24 cellular contexts compared by ENCODE assay signal in genomic region chr7:35720032-35720431, GRCh38. TPM values are rescaled to one million over a fixed set of nuclear protein-coding genes. Genes with fewer than 3 reads are reported as not detected.
DNase-seq lines count a peak whose midpoint lies in the region; ATAC-seq and TF ChIP-seq lines count a peak whose summit lies in the region.
"Had no signal": no experiment of that assay in that cellular context is flagged by ENCODE, and none has a peak within 500 bp of the region (broad histone marks: within the 10 kb centered on the region; RNA-seq: fewer than 3 reads in every experiment).

No MANE protein-coding gene starts in this region.

- ATAC-seq in HG02938 (IDR thresholded peaks at IDR 0.05; ENCODE audit: unreplicated experiment), result no peak

- H3K27me3 ChIP-seq in Loucy (ENCODE audit: insufficient read depth, low read length, poor library complexity, severe bottlenecking) (no peaks in the 10 kb centered on the region), layer of hippocampus (ENCODE audit: control insufficient read depth, insufficient read depth, low read length) (no peaks in the 10 kb centered on the region), Karpas-422 (ENCODE audit: low read length) (no peaks in the 10 kb centered on the region)
- H3K27me3 ChIP-seq: BLaER1 treated with 17β-estradiol and CSF1 and Interleukin-3, amounts not matched to agents 10 nM and 100 nM had no signal

- H2AFZ ChIP-seq in Loucy (ENCODE audit: low read length) (0 out of 2 replicates have a peak overlapping the region, but pooled peaks have one; percentile 27), Karpas-422 (ENCODE audit: low read length) (no peak overlapping the region)
- H2AFZ ChIP-seq: GM23248 had no signal

- no peaks in the 10 kb centered on the region for H4K20me1 ChIP-seq in Loucy (ENCODE audit: insufficient read depth, low read length, poor library complexity, severe bottlenecking)
- no peaks in the 10 kb centered on the region for H4K20me1 ChIP-seq in Karpas-422 (ENCODE audit: insufficient read depth, low read depth, low read length)
- H4K20me1 ChIP-seq: BLaER1 treated with 17β-estradiol and CSF1 and Interleukin-3, amounts not matched to agents 10 nM and 100 nM had no signal

- H3K4me2 ChIP-seq in Loucy (ENCODE audit: low read depth, low read length, poor library complexity, severe bottlenecking) (no peak overlapping the region), Karpas-422 (ENCODE audit: low read depth, low read length, poor library complexity, severe bottlenecking) (no peak overlapping the region)

- no peaks in the 10 kb centered on the region for H3K79me2 ChIP-seq in Loucy (ENCODE audit: insufficient read depth, low read length)
- no peaks in the 10 kb centered on the region for H3K79me2 ChIP-seq in Karpas-422 (ENCODE audit: low read length)

- H3K9me3 ChIP-seq in Loucy (ENCODE audit: insufficient read depth, low read depth, low read length) (no peaks in the 10 kb centered on the region), Karpas-422 (ENCODE audit: low read length) (no peaks in the 10 kb centered on the region)
- H3K9me3 ChIP-seq: HAP-1, SJSA1 had no signal

- H3K9ac ChIP-seq in Loucy (ENCODE audit: low read depth, low read length, poor library complexity, severe bottlenecking), result no peak overlapping the region
- H3K9ac ChIP-seq in Karpas-422 (ENCODE audit: low read length), result no peak overlapping the region
- H3K9ac ChIP-seq: BLaER1 treated with 17β-estradiol and CSF1 and Interleukin-3, amounts not matched to agents 10 nM and 100 nM; GM23248 had no signal

- H3K4me3 ChIP-seq in Loucy (ENCODE audit: low read length, poor library complexity, severe bottlenecking) (no peak overlapping the region), Karpas-422 (ENCODE audit: low read length) (no peak overlapping the region)
- H3K4me3 ChIP-seq: BLaER1 treated with 17β-estradiol and CSF1 and Interleukin-3, amounts not matched to agents 10 nM and 100 nM; GM23248; HAP-1; SJSA1 had no signal

- H3K9me2 ChIP-seq in Loucy (replicated peaks; ENCODE audit: low read depth, low read length) (no peaks in the 10 kb centered on the region), Karpas-422 (replicated peaks; ENCODE audit: insufficient read depth, low read length) (no peaks in the 10 kb centered on the region)

- peak overlapping the region; percentile 59 for H3K27ac ChIP-seq in angular gyrus (ENCODE audit: low read depth, low read length)
- H3K27ac ChIP-seq in layer of hippocampus (ENCODE audit: low read depth, low read length), result peak overlapping the region; percentile 69
- peak overlapping the region; percentile 89 for H3K27ac ChIP-seq in substantia nigra (ENCODE audit: low read depth, low read length, poor library complexity, severe bottlenecking)
- H3K27ac ChIP-seq in Karpas-422 (ENCODE audit: low read length), result no peak overlapping the region
- H3K27ac ChIP-seq: BLaER1 treated with 17β-estradiol and CSF1 and Interleukin-3, amounts not matched to agents 10 nM and 100 nM; GM23248; SJSA1 had no signal

- TF ChIP-seq CTCF in Loucy (conservative IDR thresholded peaks at IDR 0.05; ENCODE audit: low read length), result no peak

- H3K36me3 ChIP-seq in Loucy (ENCODE audit: insufficient read depth, low read length) (no peaks in the 10 kb centered on the region), Karpas-422 (ENCODE audit: insufficient read depth, low read length) (no peaks in the 10 kb centered on the region)
- H3K36me3 ChIP-seq: BLaER1 treated with 17β-estradiol and CSF1 and Interleukin-3, amounts not matched to agents 10 nM and 100 nM; HAP-1; SJSA1 had no signal

- DNase-seq in substantia nigra (lab: John Stamatoyannopoulos, UW) (peak in 1 of 49 donors; percentile 15), hypothalamus (lab: John Stamatoyannopoulos, UW) (no peak), Karpas-422 (no peak)
- DNase-seq in stimulated activated CD4-positive, alpha-beta T cell treated with anti-CD3 and anti-CD28 coated beads, Interleukin-15, amount 100 ng/mL, for 24 hours, result no peak
- DNase-seq: CD4-positive, alpha-beta T cell; GM23248; IMR-90; KG1; NCI-H1048; NCI-H1417 treated with DMSO at 0.1 percent for 48 hours; NCI-H1694 treated with DMSO at 0.1 percent for 48 hours; NCI-H2081 treated with DMSO at 0.1 percent for 48 hours; NCI-H446; NCI-H524 treated with DMSO at 0.1 percent for 48 hours; NCI-H774; Right ventricle myocardium superior; RPMI8226 had no signal

- H3F3A ChIP-seq in Loucy (ENCODE audit: low read depth), result peaks cover 10% of the 10 kb centered on the region; the same call in 1 of the 2 replicates

- peaks cover 54% of the 10 kb centered on the region for H3K4me1 ChIP-seq in Loucy (ENCODE audit: insufficient read depth, low read length, poor library complexity, severe bottlenecking)
- H3K4me1 ChIP-seq in Karpas-422 (ENCODE audit: low read length), result peaks cover 13% of the 10 kb centered on the region
- H3K4me1 ChIP-seq: HAP-1 had no signal

RNA-seq across cellular contexts. Expression of gene HERPUD2, which starts 25.1 kb away (rescaled TPM):
- total RNA-seq in Karpas-422 (2014; rRNA removed; shearing (Covaris generic); ENCODE audit: low replicate concordance), result 13.7 and 17.3 TPM in 2 replicates
